Comparison of ENCODE assay signal across 14 cellular contexts in the genomic region with DNA sequence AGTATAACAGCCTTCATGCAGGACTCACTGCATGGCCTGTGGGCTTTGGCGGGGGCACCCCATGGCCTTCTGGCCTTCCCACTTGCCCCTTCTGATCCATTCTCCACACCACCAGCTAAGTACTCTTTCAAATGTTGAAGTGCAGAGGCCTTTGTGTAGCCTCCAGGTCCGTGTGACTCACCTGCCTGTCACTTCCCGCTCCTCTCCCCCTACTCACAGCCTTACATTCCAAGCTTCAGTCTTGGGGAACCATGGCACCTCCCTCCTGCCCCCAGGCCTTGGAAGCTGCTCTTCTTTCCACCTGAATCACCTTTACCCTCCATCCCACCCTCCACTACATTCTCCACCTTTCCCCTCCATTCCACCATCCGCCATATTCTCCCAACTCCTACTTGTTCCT.
A peak's percentile ranks its signal among the peaks of the same experiment; 100 is the strongest.
DNase-seq lines count a peak whose midpoint lies in the region; ATAC-seq and TF ChIP-seq lines count a peak whose summit lies in the region.
"Had no signal": no experiment of that assay in that cellular context is flagged by ENCODE, and none has a peak within 500 bp of the region (broad histone marks: within the 10 kb centered on the region; RNA-seq: fewer than 3 reads in every experiment).

No MANE protein-coding gene starts in this region.

- no peak overlapping the region for H2AK5ac ChIP-seq in mesendoderm (ENCODE audit: low read length)

- H3K36me3 ChIP-seq in mesendoderm (ENCODE audit: control insufficient read depth, insufficient read depth, low read length) = peaks cover 2% of the 10 kb centered on the region

- no peaks in the 10 kb centered on the region for H3K79me1 ChIP-seq in mesendoderm (ENCODE audit: low read length)

- H3K4me3 Mint-ChIP-seq in chondrocyte (ENCODE audit: unreplicated experiment) = no peak overlapping the region
- H3K4me3 Mint-ChIP-seq in glutamatergic neuron (ENCODE audit: unreplicated experiment) = no peak overlapping the region
- H3K4me3 Mint-ChIP-seq: activated CD4-positive, alpha-beta memory T cell treated with anti-CD3 and anti-CD28 coated beads, Interleukin-2, amount 10 ng/mL, durations not matched to agents 7 days and 5 days; stimulated activated naive CD8-positive, alpha-beta T cell treated with anti-CD3 and anti-CD28 coated beads, Interleukin-15, Interleukin-2, amounts not matched to agents 100 ng/mL and 50 ng/mL, for 24 hours had no signal

- no peak overlapping the region for H3K27ac ChIP-seq in mesendoderm (ENCODE audit: low read depth, low read length)
- H3K27ac ChIP-seq: BLaER1, HL-60 had no signal

- H3K27ac Mint-ChIP-seq in chondrocyte (ENCODE audit: unreplicated experiment) = peak overlapping the region; percentile 89
- no peak overlapping the region for H3K27ac Mint-ChIP-seq in glutamatergic neuron (ENCODE audit: unreplicated experiment)
- H3K27ac Mint-ChIP-seq: activated CD4-positive, alpha-beta memory T cell treated with anti-CD3 and anti-CD28 coated beads, Interleukin-2, amount 10 ng/mL, durations not matched to agents 7 days and 5 days; stimulated activated naive CD8-positive, alpha-beta T cell treated with anti-CD3 and anti-CD28 coated beads, Interleukin-15, Interleukin-2, amounts not matched to agents 100 ng/mL and 50 ng/mL, for 24 hours had no signal

- no peak overlapping the region for H3K4ac ChIP-seq in mesendoderm (ENCODE audit: low read depth, low read length)

- H4K8ac ChIP-seq in mesendoderm (ENCODE audit: low read depth, low read length) = no peak overlapping the region

- H3K9me3 Mint-ChIP-seq in chondrocyte (ENCODE audit: low read depth) (peaks cover 9% of the 10 kb centered on the region), glutamatergic neuron (ENCODE audit: unreplicated experiment) (no peaks in the 10 kb centered on the region)
- H3K9me3 Mint-ChIP-seq: stimulated activated naive CD8-positive, alpha-beta T cell treated with anti-CD3 and anti-CD28 coated beads, Interleukin-15, Interleukin-2, amounts not matched to agents 100 ng/mL and 50 ng/mL, for 24 hours had no signal

- in situ Hi-C loops in Caki2 (cut with HindIII; ENCODE audit: low pct_unique_long_range_greater_than_20kb, low sequenced_read_pairs) = no loop called here

- no peak overlapping the region for H3K56ac ChIP-seq in mesendoderm (ENCODE audit: low read length)

- no peak overlapping the region for H3K9ac ChIP-seq in mesendoderm (ENCODE audit: low read length)
- H3K9ac ChIP-seq: BLaER1 had no signal

- WGBS in mesendoderm (ENCODE audit: extremely low coverage, insufficient coverage, low lambda C conversion rate) = no CpG with 5 or more reads among the region's 4 CpGs

- no peak overlapping the region for H2BK5ac ChIP-seq in mesendoderm (ENCODE audit: low read length)

- no peak overlapping the region for H3K4me3 ChIP-seq in mesendoderm (ENCODE audit: low read length)
- H3K4me3 ChIP-seq: BLaER1 had no signal

- DNase-seq in Caki2 (ENCODE audit: low read depth) (peak; percentile 47), LHCN-M2 (ENCODE audit: low read depth) (peak; percentile 39), chondrocyte (ENCODE audit: low spot score) (no peak), mesendoderm (peak; percentile 75), glutamatergic neuron (no peak), T-helper 9 cell (no peak)
- DNase-seq: activated CD4-positive, alpha-beta memory T cell treated with anti-CD3 and anti-CD28 coated beads, Interleukin-2, amount 10 ng/mL, durations not matched to agents 7 days and 5 days; NCI-H2081 treated with DMSO at 0.1 percent for 48 hours; stimulated activated CD4-positive, alpha-beta T cell treated with anti-CD3 and anti-CD28 coated beads, Interleukin-15, amount 100 ng/mL, for 24 hours had no signal

- no peaks in the 10 kb centered on the region for H3K79me2 ChIP-seq in mesendoderm (ENCODE audit: control insufficient read depth, insufficient read depth, low read length)

- no peak for TF ChIP-seq CTCF in chondrocyte (IDR thresholded peaks at IDR 0.05)
- no peak for TF ChIP-seq CTCF in glutamatergic neuron (IDR thresholded peaks at IDR 0.05; ENCODE audit: partially characterized antibody, unreplicated experiment)

- H3K27me3 ChIP-seq in mesendoderm (ENCODE audit: insufficient read depth, low read length, poor library complexity) = no peaks in the 10 kb centered on the region
- H3K27me3 ChIP-seq: BLaER1 had no signal

- peaks cover 3% of the 10 kb centered on the region for H3K4me1 ChIP-seq in mesendoderm (ENCODE audit: control insufficient read depth, low read depth, low read length)
- H3K4me1 ChIP-seq: BLaER1 had no signal

- H3K4me1 Mint-ChIP-seq in chondrocyte (ENCODE audit: low read depth) = peaks cover 26% of the 10 kb centered on the region
- no peaks in the 10 kb centered on the region for H3K4me1 Mint-ChIP-seq in glutamatergic neuron (ENCODE audit: low read depth, unreplicated experiment)

- H3K23ac ChIP-seq in mesendoderm (ENCODE audit: low read length) = no peak overlapping the region

- H3K36me3 Mint-ChIP-seq in chondrocyte (ENCODE audit: low read depth) (peaks cover 10% of the 10 kb centered on the region), glutamatergic neuron (ENCODE audit: unreplicated experiment) (peaks cover 3% of the 10 kb centered on the region)

- H3K27me3 Mint-ChIP-seq in chondrocyte (ENCODE audit: low read depth) (no peaks in the 10 kb centered on the region), glutamatergic neuron (ENCODE audit: unreplicated experiment) (peaks cover 3% of the 10 kb centered on the region)
- H3K27me3 Mint-ChIP-seq: activated CD4-positive, alpha-beta memory T cell treated with anti-CD3 and anti-CD28 coated beads, Interleukin-2, amount 10 ng/mL, durations not matched to agents 7 days and 5 days; stimulated activated naive CD8-positive, alpha-beta T cell treated with anti-CD3 and anti-CD28 coated beads, Interleukin-15, Interleukin-2, amounts not matched to agents 100 ng/mL and 50 ng/mL, for 24 hours had no signal

- ATAC-seq in GM18867 (IDR thresholded peaks at IDR 0.05; ENCODE audit: unreplicated experiment) (no peak), HG03175 (IDR thresholded peaks at IDR 0.05; ENCODE audit: unreplicated experiment) (no peak)

- H3K18ac ChIP-seq in mesendoderm (ENCODE audit: low read length) = no peak overlapping the region

- H4K5ac ChIP-seq in mesendoderm (ENCODE audit: low read length) = no peak overlapping the region

- no peak overlapping the region for H3K4me2 ChIP-seq in mesendoderm (ENCODE audit: low read length)
- H3K4me2 ChIP-seq: BLaER1 had no signal

- no peak overlapping the region for H2BK120ac ChIP-seq in mesendoderm (ENCODE audit: low read depth, low read length)

- no peak overlapping the region for H2BK15ac ChIP-seq in mesendoderm (replicated peaks; ENCODE audit: low read depth)

Comparison
In these comparisons a context has a peak if more than half of its experiments do, and no peak if none do; other contexts are left out.
1. DNase-seq: peak in Caki2 (single experiment), LHCN-M2 (single experiment) and mesendoderm (single experiment); none in chondrocyte (single experiment), glutamatergic neuron (single experiment) and T-helper 9 cell (single experiment).